21 cellular contexts compared by ENCODE assay signal in genomic region chr4:153062652-153063168, GRCh38.
"Had no signal": no experiment of that assay in that cellular context is flagged by ENCODE, and none has a peak within 500 bp of the region (broad histone marks: within the 10 kb centered on the region; RNA-seq: fewer than 3 reads in every experiment).

No MANE protein-coding gene starts in this region.

- FAIRE-seq: endothelial cell of umbilical vein, keratinocyte had no signal

- H3K4me3 ChIP-seq: coronary artery, esophagus muscularis mucosa, lower lobe of right lung, suprapubic skin, transverse colon, upper lobe of right lung, uterus had no signal

- H2AFZ ChIP-seq: parathyroid adenoma had no signal

- H3K27me3 ChIP-seq: esophagus muscularis mucosa, neutrophil, suprapubic skin, transverse colon, upper lobe of right lung, uterus had no signal

- H3K36me3 ChIP-seq: esophagus muscularis mucosa, lower lobe of right lung, neutrophil, suprapubic skin, transverse colon, upper lobe of right lung, uterus had no signal

- H3K4me1 ChIP-seq: esophagus muscularis mucosa, foreskin keratinocyte, lower lobe of right lung, parathyroid adenoma, upper lobe of right lung, uterus had no signal

- H3K9ac ChIP-seq: parathyroid adenoma had no signal

- H3K27ac ChIP-seq: coronary artery, esophagus muscularis mucosa, foreskin keratinocyte, lower lobe of right lung, neutrophil, parathyroid adenoma, suprapubic skin, transverse colon, upper lobe of right lung, uterus had no signal

- H3K79me2 ChIP-seq: parathyroid adenoma had no signal

- H3K9me3 ChIP-seq: esophagus muscularis mucosa, lower lobe of right lung, neutrophil, suprapubic skin, transverse colon, upper lobe of right lung, uterus had no signal

- ATAC-seq: foreskin keratinocyte; left ventricle myocardium superior; lower lobe of right lung; natural killer cell treated with Interleukin-12 subunit alpha and Interleukin-12 subunit beta and Interleukin-15 and Interleukin-18, amount 100 ng/mL, for 72 hours; sciatic nerve; stimulated activated memory B cell treated with anti-CD40 and anti-IgM and Interleukin-4, amounts not matched to agents 10 μg/mL and 1 μg/mL and 100 μg/mL, for 72 hours; upper lobe of right lung had no signal

- DNase-seq: dermis blood vessel endothelial cell; effector memory CD4-positive, alpha-beta T cell; left ventricle myocardium superior; lower lobe of right lung; naive B cell; stimulated activated CD4-positive, alpha-beta T cell treated with anti-CD3 and anti-CD28 coated beads, Interleukin-2, amount 100 ng/mL, for 24 hours; stimulated activated CD4-positive, alpha-beta T cell treated with anti-CD3 and anti-CD28 coated beads, Interleukin-4, amount 100 ng/mL, for 24 hours; transverse colon; upper lobe of right lung; uterus had no signal
